27 cellular contexts compared by ENCODE assay signal in the genomic region with DNA sequence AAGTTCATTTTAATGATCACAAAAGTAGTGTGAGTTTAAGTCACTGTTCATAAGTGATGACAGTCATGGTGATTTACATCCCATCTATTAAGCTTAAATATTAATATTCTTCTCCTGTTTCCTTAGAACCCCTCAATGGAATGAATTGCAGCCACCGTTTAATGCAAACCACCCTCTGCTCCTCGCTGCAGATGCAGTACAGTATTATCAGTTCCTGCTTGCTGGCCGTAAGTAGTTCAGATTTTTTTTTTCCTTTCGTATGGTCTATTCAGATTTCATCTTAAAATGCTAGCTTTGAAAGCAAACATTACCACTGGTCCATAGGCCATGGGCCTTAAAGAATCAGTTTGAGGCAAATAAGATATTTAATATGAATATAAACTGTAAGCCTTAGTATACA.
"Had no signal": no experiment of that assay in that cellular context is flagged by ENCODE, and none has a peak within 500 bp of the region (broad histone marks: within the 10 kb centered on the region; RNA-seq: fewer than 3 reads in every experiment).

No MANE protein-coding gene starts in this region.

- H3K27me3 Mint-ChIP-seq: dendritic cell treated with granulocyte-macrophage colony-stimulating factor and Interleukin-4, amounts not matched to agents 40 ng/mL and 50 ng/mL, for 4 days; naive thymus-derived CD4-positive, alpha-beta T cell; stimulated activated naive CD8-positive, alpha-beta T cell treated with anti-CD3 and anti-CD28 coated beads, Interleukin-15, amount 100 ng/mL, for 72 hours had no signal

- H2AFZ ChIP-seq: hepatocyte had no signal

- H3K4me3 Mint-ChIP-seq: dendritic cell treated with granulocyte-macrophage colony-stimulating factor and Interleukin-4, amounts not matched to agents 40 ng/mL and 50 ng/mL, for 4 days; endodermal cell; naive thymus-derived CD4-positive, alpha-beta T cell; nephron progenitor cell; stimulated activated naive CD8-positive, alpha-beta T cell treated with anti-CD3 and anti-CD28 coated beads, Interleukin-15, amount 100 ng/mL, for 72 hours had no signal

- H3K27ac Mint-ChIP-seq: dendritic cell treated with granulocyte-macrophage colony-stimulating factor and Interleukin-4, amounts not matched to agents 40 ng/mL and 50 ng/mL, for 4 days; endodermal cell; nephron progenitor cell; stimulated activated naive CD8-positive, alpha-beta T cell treated with anti-CD3 and anti-CD28 coated beads, Interleukin-15, amount 100 ng/mL, for 72 hours had no signal

- H3K79me2 ChIP-seq: hepatocyte had no signal

- H3K4me2 ChIP-seq: hepatocyte, smooth muscle cell had no signal

- H3K9me3 Mint-ChIP-seq: dendritic cell treated with granulocyte-macrophage colony-stimulating factor and Interleukin-4, amounts not matched to agents 40 ng/mL and 50 ng/mL, for 4 days; endodermal cell; stimulated activated naive CD8-positive, alpha-beta T cell treated with anti-CD3 and anti-CD28 coated beads, Interleukin-15, amount 100 ng/mL, for 72 hours had no signal

- H3K4me3 ChIP-seq: gastrocnemius medialis, heart left ventricle, hepatocyte, prostate gland, right atrium auricular region, smooth muscle cell, suprapubic skin, transverse colon, upper lobe of right lung, uterus had no signal

- H3K4me1 ChIP-seq: gastrocnemius medialis, heart left ventricle, prostate gland, right atrium auricular region, suprapubic skin, transverse colon, upper lobe of right lung, uterus had no signal

- H3K27me3 ChIP-seq: gastrocnemius medialis, heart left ventricle, hepatocyte, right atrium auricular region, suprapubic skin, transverse colon, upper lobe of right lung, uterus had no signal

- H3K9me3 ChIP-seq: gastrocnemius medialis, heart left ventricle, prostate gland, right atrium auricular region, suprapubic skin, transverse colon, upper lobe of right lung, uterus had no signal

- H3K4me1 Mint-ChIP-seq: endodermal cell; naive thymus-derived CD4-positive, alpha-beta T cell; nephron progenitor cell; stimulated activated naive CD8-positive, alpha-beta T cell treated with anti-CD3 and anti-CD28 coated beads, Interleukin-15, amount 100 ng/mL, for 72 hours had no signal

- FAIRE-seq: kidney had no signal

- DNase-seq: effector CD8-positive, alpha-beta T cell; endodermal cell; foreskin fibroblast; gastrocnemius medialis; heart left ventricle; kidney; mesenchymal stem cell; midbrain; naive thymus-derived CD4-positive, alpha-beta T cell; nephron progenitor cell; nucleus accumbens; stimulated activated CD4-positive, alpha-beta T cell treated with anti-CD3 and anti-CD28 coated beads, Interleukin-12 subunit alpha, Interleukin-12 subunit beta, amount 100 ng/mL, for 4 hours; stimulated activated CD4-positive, alpha-beta T cell treated with anti-CD3 and anti-CD28 coated beads, Interleukin-1b, Interleukin-23, amount 100 ng/mL, for 48 hours; stimulated activated CD4-positive, alpha-beta T cell treated with anti-CD3 and anti-CD28 coated beads, Interleukin-4, amount 100 ng/mL, for 1 hour; stimulated activated CD8-positive, alpha-beta memory T cell treated with anti-CD3 and anti-CD28 coated beads, Interleukin-4, amount 100 ng/mL, for 48 hours; stimulated activated naive CD4-positive, alpha-beta T cell; stimulated activated naive CD8-positive, alpha-beta T cell treated with anti-CD3 and anti-CD28 coated beads, Interleukin-15, amount 100 ng/mL, for 72 hours; transverse colon; upper lobe of right lung; uterus had no signal

- H3K27ac ChIP-seq: epithelial cell of prostate, gastrocnemius medialis, heart left ventricle, hepatocyte, prostate gland, right atrium auricular region, suprapubic skin, transverse colon, upper lobe of right lung, uterus had no signal
